Comparison of ENCODE assay signal across 10 cellular contexts in the genomic region with DNA sequence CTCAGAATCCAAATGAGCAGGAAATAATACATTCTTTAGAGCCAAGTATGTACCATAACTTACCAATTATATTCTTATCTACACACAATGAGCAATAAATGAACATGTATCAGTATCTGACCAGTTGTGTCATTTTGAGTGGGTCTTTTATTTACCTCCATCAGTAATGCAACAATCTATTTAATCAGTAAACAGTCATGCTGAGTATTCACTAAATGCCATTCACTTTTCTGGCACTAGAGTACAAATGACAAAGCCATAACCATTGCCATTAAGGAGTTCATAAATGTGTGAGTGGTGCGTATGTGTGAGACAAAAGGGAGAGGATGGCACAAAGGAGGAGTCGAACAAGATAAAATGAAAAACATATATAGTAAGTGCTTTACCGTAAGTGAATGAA. TPM values are rescaled to one million over a fixed set of nuclear protein-coding genes. Genes with fewer than 3 reads are reported as not detected.
DNase-seq lines count a peak whose midpoint lies in the region; ATAC-seq and TF ChIP-seq lines count a peak whose summit lies in the region.
"Had no signal": no experiment of that assay in that cellular context is flagged by ENCODE, and none has a peak within 500 bp of the region (broad histone marks: within the 10 kb centered on the region; RNA-seq: fewer than 3 reads in every experiment).

No MANE protein-coding gene starts in this region.

- ATAC-seq in effector memory CD8-positive, alpha-beta T cell (replicated peaks), result no peak
- ATAC-seq in HG02884 (IDR thresholded peaks at IDR 0.05; ENCODE audit: unreplicated experiment), result no peak
- no peak for ATAC-seq in GM21723 (IDR thresholded peaks at IDR 0.05; ENCODE audit: unreplicated experiment)

- H3K4me3 ChIP-seq in ACC112 (ENCODE audit: low read depth, low read length) (peak overlapping the region; percentile 88), esophagus squamous epithelium (no peak overlapping the region)

- peaks cover 30% of the 10 kb centered on the region for H3K36me3 Mint-ChIP-seq in effector memory CD8-positive, alpha-beta T cell (ENCODE audit: insufficient read depth)

- TF ChIP-seq POLR2A in esophagus squamous epithelium (IDR thresholded peaks at IDR 0.05), result no peak

- H3K27ac ChIP-seq in ACC112 (ENCODE audit: low read depth, low read length) (peak overlapping the region; percentile 11; the same call in 1 of the 2 replicates), esophagus squamous epithelium (no peak overlapping the region)

- peaks cover 6% of the 10 kb centered on the region for H3K36me3 ChIP-seq in ACC112 (ENCODE audit: insufficient read depth, low read length)
- no peaks in the 10 kb centered on the region for H3K36me3 ChIP-seq in esophagus squamous epithelium

- H3K9me3 ChIP-seq in esophagus squamous epithelium, result no peaks in the 10 kb centered on the region

- peak overlapping the region; percentile 14 for H2AFZ ChIP-seq in ACC112 (ENCODE audit: low read length, unreplicated experiment)

- H3K79me2 ChIP-seq in ACC112 (ENCODE audit: control insufficient read depth, insufficient read depth, low read length, unreplicated experiment), result peaks cover 32% of the 10 kb centered on the region

- H3K4me1 ChIP-seq in ACC112 (ENCODE audit: control insufficient read depth, insufficient read depth, low read length, unreplicated experiment) (peaks cover 19% of the 10 kb centered on the region), esophagus squamous epithelium (peaks cover 9 to 35% (median 14%) of the 10 kb centered on the region in 3 donors)

- H3K27me3 ChIP-seq in ACC112 (ENCODE audit: insufficient read depth, low read length) (no peaks in the 10 kb centered on the region), esophagus squamous epithelium (no peaks in the 10 kb centered on the region)

- peaks cover 8 to 9% of the 10 kb centered on the region in 2 donors for H3K27me3 Mint-ChIP-seq in effector memory CD8-positive, alpha-beta T cell

- H3K27ac Mint-ChIP-seq in effector memory CD8-positive, alpha-beta T cell, result peak overlapping the region in 1 of 2 donors; percentile 3

- no peaks in the 10 kb centered on the region for H3K9me3 Mint-ChIP-seq in effector memory CD8-positive, alpha-beta T cell

- no peak for TF ChIP-seq CTCF in esophagus squamous epithelium (IDR thresholded peaks at IDR 0.05)

- H3K4me3 Mint-ChIP-seq in effector memory CD8-positive, alpha-beta T cell, result peak overlapping the region; percentile 12 to 15

- DNase-seq in DMS79 (lab: John Stamatoyannopoulos, UW) (peak; percentile 26), NCI-H748 treated with DMSO at 0.1 percent for 48 hours (lab: John Stamatoyannopoulos, UW) (peak; percentile 71), ureter (ENCODE audit: low spot score) (no peak), esophagus squamous epithelium (lab: John Stamatoyannopoulos, UW) (no peak)
- DNase-seq in effector memory CD8-positive, alpha-beta T cell, result no peak
- DNase-seq: KBM-7; NK-92 treated with Interleukin-12 subunit alpha and Interleukin-12 subunit beta, amount 100 ng/mL, for 24 hours had no signal

- 94 to 96% methylated on average over 3 of the region's 3 CpGs for WGBS in esophagus squamous epithelium, 2 donors

- intact Hi-C loops in esophagus squamous epithelium (cut with DNase I), result no loop called here

- peaks cover 26 to 30% of the 10 kb centered on the region in 2 donors for H3K4me1 Mint-ChIP-seq in effector memory CD8-positive, alpha-beta T cell (ENCODE audit: low read depth in 2 of 2)

RNA-seq across cellular contexts. Expression of a gene that starts 1.5 kb away (rescaled TPM):
- total RNA-seq in ureter, result 79.8 TPM
- 10 to 100 TPM; 39.2 to 81.3 (median 70.0) TPM for total RNA-seq in esophagus squamous epithelium

RNA-seq across cellular contexts. Expression of a gene that starts 30.4 kb away (rescaled TPM):
- total RNA-seq in ureter (23.1 TPM), esophagus squamous epithelium (10 to 100 TPM; 25.8 to 68.2 (median 41.7) TPM)

Comparison
In these comparisons a context has a peak if more than half of its experiments do, and no peak if none do; other contexts are left out.
1. DNase-seq: peak in DMS79 (single experiment) and NCI-H748 treated with DMSO at 0.1 percent for 48 hours (single experiment); none in effector memory CD8-positive, alpha-beta T cell (0 of 3), ureter (single experiment) and esophagus squamous epithelium (single experiment).